ENCODE assay signal across 9 cellular contexts in genomic region chr11:99020324-99021225, GRCh38. TPM values are rescaled to one million over a fixed set of nuclear protein-coding genes. Genes with fewer than 3 reads are reported as not detected.
DNase-seq lines count a peak whose midpoint lies in the region; ATAC-seq and TF ChIP-seq lines count a peak whose summit lies in the region.
"Had no signal": no experiment of that assay in that cellular context is flagged by ENCODE, and none has a peak within 500 bp of the region (broad histone marks: within the 10 kb centered on the region; RNA-seq: fewer than 3 reads in every experiment).

CNTN5 (plus strand) TSS chr11:99020949.

- no peaks in the 10 kb centered on the region for H3K36me3 ChIP-seq in neural cell (ENCODE audit: insufficient read depth, low read length)

- no peaks in the 10 kb centered on the region for H3F3A ChIP-seq in neural cell (ENCODE audit: insufficient read depth, low read length, poor library complexity, severe bottlenecking)

- ATAC-seq in GM18907 (IDR thresholded peaks at IDR 0.05; ENCODE audit: unreplicated experiment) (peak; percentile 60), foreskin keratinocyte (peak; percentile 85), GM18873 (IDR thresholded peaks at IDR 0.05; ENCODE audit: low FRiP score, unreplicated experiment) (no peak)

- no peak within 1 kb of the TSS for H3K27ac ChIP-seq in foreskin keratinocyte
- no peak within 1 kb of the TSS for H3K27ac ChIP-seq in neural cell (ENCODE audit: low read length)

- no peak for TF ChIP-seq EP300 in neural cell (conservative IDR thresholded peaks at IDR 0.05; ENCODE audit: poor library complexity, severe bottlenecking)

- no peaks in the 10 kb centered on the region for H3K9me3 ChIP-seq in neural cell (ENCODE audit: low read length)

- H2AFZ ChIP-seq in neural cell (ENCODE audit: low read depth, low read length): no peak within 1 kb of the TSS

- DNase-seq in 8988T (peak; percentile 6), NCI-H146 (lab: John Stamatoyannopoulos, UW) (peak; percentile 98), foreskin keratinocyte (peak in 1 of 2 donors; percentile 27), NCI-H187 treated with DMSO at 0.1 percent for 48 hours (lab: John Stamatoyannopoulos, UW) (no peak)
- peak; percentile 9 to 18 for DNase-seq in activated CD4-positive, alpha-beta T cell treated with anti-CD3 and anti-CD28 coated beads, Interleukin-2, amount 50 U/mL, for 48 hours

- peak; percentile 49 for TF ChIP-seq RAD21 in neural cell (conservative IDR thresholded peaks at IDR 0.05)

- H3K4me3 ChIP-seq in neural cell (ENCODE audit: low read length): peak within 1 kb of the TSS; percentile 70

- H3K79me2 ChIP-seq in neural cell (replicated peaks; ENCODE audit: insufficient read depth, low read length): no peaks in the 10 kb centered on the region

- H4K20me1 ChIP-seq in neural cell (ENCODE audit: insufficient read depth): no peaks in the 10 kb centered on the region

- TF ChIP-seq CTCF in foreskin keratinocyte (conservative IDR thresholded peaks at IDR 0.05) (peak; percentile 6), neural cell (IDR thresholded peaks at IDR 0.05; ENCODE audit: poor library complexity, severe bottlenecking) (peak; percentile 50)

- H3K9ac ChIP-seq in neural cell (ENCODE audit: low read length): peak within 1 kb of the TSS; percentile 52

- H3K27me3 ChIP-seq in foreskin keratinocyte (peaks cover 34% of the 10 kb centered on the region), neural cell (ENCODE audit: insufficient read depth, low read depth, low read length) (peaks cover 14% of the 10 kb centered on the region)

- H3K4me1 ChIP-seq in foreskin keratinocyte: no peaks in the 10 kb centered on the region

- H3K9me2 ChIP-seq in neural cell (ENCODE audit: insufficient read depth, low read length): no peaks in the 10 kb centered on the region

- peak within 1 kb of the TSS; percentile 60 for H3K4me2 ChIP-seq in neural cell (ENCODE audit: low read length)

TF ChIP-seq in neural cell, 6 proteins besides CTCF, POLR2A, EP300 and RAD21:
- TF ChIP-seq TAF1 (IDR thresholded peaks at IDR 0.05; ENCODE audit: low read depth): no peak
- peak; percentile 40 for TF ChIP-seq MXI1 (conservative IDR thresholded peaks at IDR 0.05; ENCODE audit: poor library complexity, severe bottlenecking)
- TF ChIP-seq SMC3 (conservative IDR thresholded peaks at IDR 0.05; ENCODE audit: poor library complexity): peak; percentile 46
- TF ChIP-seq POLR2AphosphoS5 (IDR thresholded peaks at IDR 0.05): peak; percentile 12

RNA-seq across cellular contexts. Expression of gene CNTN5, which starts in this region (rescaled TPM):
- not detected in 2 replicates for total RNA-seq in foreskin keratinocyte
- not detected in 2 replicates for polyA plus RNA-seq in foreskin keratinocyte
- 0.64 and 1.1 TPM in 2 replicates for polyA plus RNA-seq in neural cell
- polyA minus RNA-seq in neural cell: 5.3 and 6.1 TPM in 2 replicates
- total RNA-seq: activated naive CD4-positive, alpha-beta T cell treated with anti-CD3 and anti-CD28 coated beads, Interleukin-2, amount 50 U/mL, for 72 hours had no signal

Comparison
In these comparisons a context has a peak if more than half of its experiments do, and no peak if none do; other contexts are left out.
1. Peak in ATAC-seq in foreskin keratinocyte; RNA of the gene not detected or under 1 TPM.